ENCODE assay signal across 1 cellular context in the genomic region with DNA sequence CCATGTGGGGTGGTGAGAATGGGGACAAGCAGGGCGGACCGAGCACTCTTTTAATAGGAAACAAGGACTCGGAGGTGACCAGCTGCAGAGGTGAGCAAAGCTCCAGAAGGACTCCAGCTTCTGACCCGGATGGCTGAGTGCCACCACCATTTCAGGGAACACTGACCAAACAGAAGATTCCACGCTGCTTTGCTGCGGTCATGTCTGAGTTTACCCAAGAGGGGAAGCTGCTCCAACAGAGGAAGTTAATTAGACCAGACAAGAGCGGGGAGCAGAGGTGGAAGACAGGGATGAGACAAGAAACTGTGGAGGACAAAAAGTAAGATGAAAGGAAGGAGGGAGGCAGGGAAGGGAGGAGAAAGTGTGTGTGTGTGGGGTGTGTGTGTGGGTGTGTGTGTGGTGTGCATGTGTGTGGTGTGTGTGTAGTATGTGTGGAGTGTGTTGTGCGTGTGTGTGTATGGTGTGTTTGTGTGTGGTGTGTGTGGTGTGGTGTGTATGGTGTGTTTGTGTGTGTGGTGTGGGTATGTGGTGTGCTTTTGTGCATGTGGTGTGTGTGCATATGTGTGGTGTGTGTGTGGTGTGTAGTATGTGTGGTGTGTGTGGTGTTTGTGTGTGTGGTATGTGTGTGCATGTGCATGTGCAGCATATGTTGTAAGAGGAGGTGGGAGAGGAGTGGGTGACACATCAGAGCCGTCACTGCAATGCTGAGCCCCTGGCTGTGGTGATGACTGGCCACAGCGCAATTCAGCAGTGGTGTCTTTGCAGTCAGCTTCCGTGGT.
TF ChIP-seq lines count a peak whose summit lies in the region.

No MANE protein-coding gene starts in this region.

TF ChIP-seq in HepG2, 621 proteins besides CTCF, POLR2A, EP300 and RAD21 (continued from another document):
- TF ChIP-seq, protein P1, sequence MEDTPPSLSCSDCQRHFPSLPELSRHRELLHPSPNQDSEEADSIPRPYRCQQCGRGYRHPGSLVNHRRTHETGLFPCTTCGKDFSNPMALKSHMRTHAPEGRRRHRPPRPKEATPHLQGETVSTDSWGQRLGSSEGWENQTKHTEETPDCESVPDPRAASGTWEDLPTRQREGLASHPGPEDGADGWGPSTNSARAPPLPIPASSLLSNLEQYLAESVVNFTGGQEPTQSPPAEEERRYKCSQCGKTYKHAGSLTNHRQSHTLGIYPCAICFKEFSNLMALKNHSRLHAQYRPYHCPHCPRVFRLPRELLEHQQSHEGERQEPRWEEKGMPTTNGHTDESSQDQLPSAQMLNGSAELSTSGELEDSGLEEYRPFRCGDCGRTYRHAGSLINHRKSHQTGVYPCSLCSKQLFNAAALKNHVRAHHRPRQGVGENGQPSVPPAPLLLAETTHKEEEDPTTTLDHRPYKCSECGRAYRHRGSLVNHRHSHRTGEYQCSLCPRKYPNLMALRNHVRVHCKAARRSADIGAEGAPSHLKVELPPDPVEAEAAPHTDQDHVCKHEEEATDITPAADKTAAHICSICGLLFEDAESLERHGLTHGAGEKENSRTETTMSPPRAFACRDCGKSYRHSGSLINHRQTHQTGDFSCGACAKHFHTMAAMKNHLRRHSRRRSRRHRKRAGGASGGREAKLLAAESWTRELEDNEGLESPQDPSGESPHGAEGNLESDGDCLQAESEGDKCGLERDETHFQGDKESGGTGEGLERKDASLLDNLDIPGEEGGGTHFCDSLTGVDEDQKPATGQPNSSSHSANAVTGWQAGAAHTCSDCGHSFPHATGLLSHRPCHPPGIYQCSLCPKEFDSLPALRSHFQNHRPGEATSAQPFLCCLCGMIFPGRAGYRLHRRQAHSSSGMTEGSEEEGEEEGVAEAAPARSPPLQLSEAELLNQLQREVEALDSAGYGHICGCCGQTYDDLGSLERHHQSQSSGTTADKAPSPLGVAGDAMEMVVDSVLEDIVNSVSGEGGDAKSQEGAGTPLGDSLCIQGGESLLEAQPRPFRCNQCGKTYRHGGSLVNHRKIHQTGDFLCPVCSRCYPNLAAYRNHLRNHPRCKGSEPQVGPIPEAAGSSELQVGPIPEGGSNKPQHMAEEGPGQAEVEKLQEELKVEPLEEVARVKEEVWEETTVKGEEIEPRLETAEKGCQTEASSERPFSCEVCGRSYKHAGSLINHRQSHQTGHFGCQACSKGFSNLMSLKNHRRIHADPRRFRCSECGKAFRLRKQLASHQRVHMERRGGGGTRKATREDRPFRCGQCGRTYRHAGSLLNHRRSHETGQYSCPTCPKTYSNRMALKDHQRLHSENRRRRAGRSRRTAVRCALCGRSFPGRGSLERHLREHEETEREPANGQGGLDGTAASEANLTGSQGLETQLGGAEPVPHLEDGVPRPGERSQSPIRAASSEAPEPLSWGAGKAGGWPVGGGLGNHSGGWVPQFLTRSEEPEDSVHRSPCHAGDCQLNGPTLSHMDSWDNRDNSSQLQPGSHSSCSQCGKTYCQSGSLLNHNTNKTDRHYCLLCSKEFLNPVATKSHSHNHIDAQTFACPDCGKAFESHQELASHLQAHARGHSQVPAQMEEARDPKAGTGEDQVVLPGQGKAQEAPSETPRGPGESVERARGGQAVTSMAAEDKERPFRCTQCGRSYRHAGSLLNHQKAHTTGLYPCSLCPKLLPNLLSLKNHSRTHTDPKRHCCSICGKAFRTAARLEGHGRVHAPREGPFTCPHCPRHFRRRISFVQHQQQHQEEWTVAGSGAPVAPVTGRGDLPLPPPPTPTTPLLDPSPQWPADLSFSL (CRISPR knock-in tag; IDR thresholded peaks at IDR 0.05): peak; percentile 53; the same call in 1 of the 2 replicates
- TF ChIP-seq ZNF619 (CRISPR knock-in tag; IDR thresholded peaks at IDR 0.05): no peak
